ENCODE assay signal across 18 cellular contexts in genomic region chr4:39036172-39036571, GRCh38. TPM values are rescaled to one million over a fixed set of nuclear protein-coding genes. Genes with fewer than 3 reads are reported as not detected.
DNase-seq lines count a peak whose midpoint lies in the region; ATAC-seq and TF ChIP-seq lines count a peak whose summit lies in the region.
"Had no signal": no experiment of that assay in that cellular context is flagged by ENCODE, and none has a peak within 500 bp of the region (broad histone marks: within the 10 kb centered on the region; RNA-seq: fewer than 3 reads in every experiment).

No MANE protein-coding gene starts in this region.

- TF ChIP-seq CTCF in Caco-2 (IDR thresholded peaks at IDR 0.05; ENCODE audit: insufficient read depth in 1 of 2, low read depth in 1 of 2, low read length in 1 of 2, severe bottlenecking in 1 of 2, unreplicated experiment in 1 of 2) (no peak), brain microvascular endothelial cell (IDR thresholded peaks at IDR 0.05; ENCODE audit: low read depth, low read length, missing control alignments) (no peak), mesothelial cell of epicardium (IDR thresholded peaks at IDR 0.05; ENCODE audit: unreplicated experiment) (no peak)

- H3K4me1 Mint-ChIP-seq in Caco-2 (ENCODE audit: low read depth, unreplicated experiment) (peaks cover 16% of the 10 kb centered on the region), mesothelial cell of epicardium (peaks cover 13% of the 10 kb centered on the region)

- peak overlapping the region; percentile 90 for H3K27ac ChIP-seq in brain microvascular endothelial cell
- H3K27ac ChIP-seq: psoas muscle had no signal

- H3K27me3 ChIP-seq in Caco-2 (replicated peaks; ENCODE audit: control insufficient read depth, insufficient read depth, low read length) (no peaks in the 10 kb centered on the region), MG63 (no peaks in the 10 kb centered on the region), brain microvascular endothelial cell (replicated peaks) (no peaks in the 10 kb centered on the region)
- H3K27me3 ChIP-seq: stomach had no signal

- no peaks in the 10 kb centered on the region for H3K9me3 Mint-ChIP-seq in Caco-2 (ENCODE audit: unreplicated experiment)
- no peaks in the 10 kb centered on the region for H3K9me3 Mint-ChIP-seq in mesothelial cell of epicardium
- H3K9me3 Mint-ChIP-seq: HFFc6 had no signal

- no peak for ATAC-seq in GM19328 (IDR thresholded peaks at IDR 0.05; ENCODE audit: unreplicated experiment)
- no peak for ATAC-seq in GM21390 (IDR thresholded peaks at IDR 0.05; ENCODE audit: unreplicated experiment)
- ATAC-seq: psoas muscle had no signal

- H3K4me1 ChIP-seq in Caco-2 = peaks cover 13% of the 10 kb centered on the region
- H3K4me1 ChIP-seq: psoas muscle had no signal

- H3K27ac Mint-ChIP-seq in Caco-2 (ENCODE audit: unreplicated experiment) = peak overlapping the region; percentile 67
- peak overlapping the region; percentile 22 for H3K27ac Mint-ChIP-seq in mesothelial cell of epicardium
- H3K27ac Mint-ChIP-seq: HFFc6 had no signal

- BruUV-seq in Caco-2 (replicated peaks; lab: Mats Ljungman, UMichigan) = no TSS peak

- intact Hi-C loops in Caco-2 (cut with micrococcal nuclease; ENCODE audit: unreplicated experiment) = no loop called here

- H3K36me3 ChIP-seq in Caco-2 (ENCODE audit: control insufficient read depth, insufficient read depth, low read length) = no peaks in the 10 kb centered on the region
- no peaks in the 10 kb centered on the region for H3K36me3 ChIP-seq in MG63
- H3K36me3 ChIP-seq in brain microvascular endothelial cell (replicated peaks) = no peaks in the 10 kb centered on the region
- H3K36me3 ChIP-seq: stomach had no signal

- H3K4me3 ChIP-seq in Caco-2 (ENCODE audit: low read depth, low read length) (no peak overlapping the region), MG63 (no peak overlapping the region), brain microvascular endothelial cell (ENCODE audit: low read depth, low read length) (no peak overlapping the region)
- H3K4me3 ChIP-seq: psoas muscle, stomach had no signal

- POLR2A ChIA-PET in Caco-2 (lab: Charles Lee) = no interaction called here

- CTCF ChIA-PET in Caco-2 (lab: Charles Lee) = no interaction called here

- in situ Hi-C loops in brain microvascular endothelial cell (cut with HindIII; ENCODE audit: low pct_ligation_motif_present, low sequenced_read_pairs) = no loop called here

- H3K27me3 Mint-ChIP-seq in Caco-2 (ENCODE audit: insufficient read depth, unreplicated experiment) (no peaks in the 10 kb centered on the region), mesothelial cell of epicardium (ENCODE audit: low read depth) (no peaks in the 10 kb centered on the region)

- H3K36me3 Mint-ChIP-seq in Caco-2 (ENCODE audit: insufficient read depth, unreplicated experiment) (no peaks in the 10 kb centered on the region), mesothelial cell of epicardium (no peaks in the 10 kb centered on the region)

- no peak overlapping the region for H3K4me3 Mint-ChIP-seq in Caco-2 (ENCODE audit: unreplicated experiment)
- no peak overlapping the region for H3K4me3 Mint-ChIP-seq in mesothelial cell of epicardium
- H3K4me3 Mint-ChIP-seq: HFFc6 had no signal

- no peaks in the 10 kb centered on the region for H3K9me3 ChIP-seq in Caco-2
- no peaks in the 10 kb centered on the region for H3K9me3 ChIP-seq in MG63
- H3K9me3 ChIP-seq: psoas muscle, stomach had no signal

- DNase-seq in Caco-2 = no peak
- DNase-seq in MG63 = peak; percentile 55
- DNase-seq in brain microvascular endothelial cell = peak; percentile 95
- no peak for DNase-seq in mesothelial cell of epicardium (ENCODE audit: low spot score in 2 of 2, unreplicated experiment in 2 of 2)
- no peak for DNase-seq in activated effector memory CD4-positive, alpha-beta T cell treated with anti-CD3 and anti-CD28 coated beads, Interleukin-2, amount 50 U/mL, for 16 hours
- DNase-seq in RPMI8226 = no peak
- DNase-seq: activated CD4-positive, alpha-beta T cell treated with anti-CD3 and anti-CD28 coated beads for 4 hours; activated effector memory CD4-positive, alpha-beta T cell treated with Interleukin-2 at 50 U/mL for 16 hours; central memory CD4-positive, alpha-beta T cell; HFFc6; KBM-7; midbrain; NCI-H187 treated with DMSO at 0.1 percent for 48 hours; psoas muscle; stomach; SW 1271 had no signal

RNA-seq across cellular contexts. Expression of gene TMEM156, which starts 4.0 kb away (rescaled TPM):
- not detected in 2 replicates for total RNA-seq in Caco-2 (2022)
- total RNA-seq in MG63 (2014; rRNA removed; shearing (Covaris generic); ENCODE audit: low replicate concordance) = 12.1 and 12.2 TPM in 2 replicates
- not detected in 3 replicates for total RNA-seq in mesothelial cell of epicardium

RNA-seq across cellular contexts. Expression of gene KLHL5, which starts 25.9 kb away (rescaled TPM):
- 74.6 and 96.5 TPM in 2 replicates for total RNA-seq in Caco-2 (2022)
- total RNA-seq in MG63 (2014; rRNA removed; shearing (Covaris generic); ENCODE audit: low replicate concordance) = 50.8 and 78.7 TPM in 2 replicates
- total RNA-seq in mesothelial cell of epicardium = 27.9 to 34.7 TPM (median 30.5 TPM) in 3 replicates

Comparison
In these comparisons a context has a peak if more than half of its experiments do, and no peak if none do; other contexts are left out.
1. DNase-seq: peak in MG63 (single experiment) and brain microvascular endothelial cell (single experiment); none in Caco-2 (0 of 2), mesothelial cell of epicardium (0 of 2), activated effector memory CD4-positive, alpha-beta T cell treated with anti-CD3 and anti-CD28 coated beads, Interleukin-2, amount 50 U/mL, for 16 hours (single experiment) and RPMI8226 (single experiment).
2. RNA of gene TMEM156, which starts 4.0 kb away (total RNA-seq): 12.1 to 12.2 TPM in MG63; not detected in Caco-2 and not detected in mesothelial cell of epicardium; every median in the first group is over 10 times any median in the second.